Comparison of ENCODE assay signal across 15 cellular contexts in genomic region chr4:177023951-177024350, GRCh38.
DNase-seq lines count a peak whose midpoint lies in the region; ATAC-seq and TF ChIP-seq lines count a peak whose summit lies in the region.
"Had no signal": no experiment of that assay in that cellular context is flagged by ENCODE, and none has a peak within 500 bp of the region (broad histone marks: within the 10 kb centered on the region; RNA-seq: fewer than 3 reads in every experiment).

No MANE protein-coding gene starts in this region.

- H3K9me3 ChIP-seq in mammary epithelial cell (replicated peaks; ENCODE audit: insufficient read depth, low read length) (no peaks in the 10 kb centered on the region), fibroblast of lung (ENCODE audit: control insufficient read depth, insufficient read depth, low read depth, low read length) (no peaks in the 10 kb centered on the region), osteoblast (ENCODE audit: low read depth, low read length) (no peaks in the 10 kb centered on the region)

- H3K4me2 ChIP-seq in mammary epithelial cell (ENCODE audit: insufficient read depth, low read depth, low read length) (peak overlapping the region; percentile 67), fibroblast of lung (ENCODE audit: extremely low read depth, insufficient read depth, low read length) (no peak overlapping the region), osteoblast (ENCODE audit: insufficient read depth, low read length) (no peak overlapping the region)
- H3K4me2 ChIP-seq: BLaER1 treated with 17β-estradiol and CSF1 and Interleukin-3, amounts not matched to agents 10 nM and 100 nM had no signal

- H3K79me2 ChIP-seq in mammary epithelial cell (ENCODE audit: insufficient read depth, low read length) (no peaks in the 10 kb centered on the region), fibroblast of lung (ENCODE audit: control insufficient read depth, insufficient read depth, low read length) (no peaks in the 10 kb centered on the region), osteoblast (ENCODE audit: insufficient read depth, low read length) (no peaks in the 10 kb centered on the region)

- no TSS peak for BruUV-seq in mammary epithelial cell (replicated peaks; lab: Mats Ljungman, UMichigan)

- H3K4me3 ChIP-seq in mammary epithelial cell (replicated peaks in 1 of 3; ENCODE audit: insufficient read depth in 1 of 3, low read depth in 2 of 3, low read length in 3 of 3) (no peak overlapping the region), fibroblast of lung (replicated peaks in 1 of 4; ENCODE audit: control extremely low read depth in 1 of 4, insufficient read depth in 1 of 4, low read depth in 3 of 4, low read length in 4 of 4) (no peak overlapping the region), osteoblast (ENCODE audit: insufficient read depth, low read length) (no peak overlapping the region)
- H3K4me3 ChIP-seq: BLaER1 treated with 17β-estradiol and CSF1 and Interleukin-3, amounts not matched to agents 10 nM and 100 nM; GM12878 had no signal

- peak overlapping the region; percentile 14 for H3K9ac ChIP-seq in mammary epithelial cell (ENCODE audit: insufficient read depth, low read length)
- H3K9ac ChIP-seq in fibroblast of lung (ENCODE audit: insufficient read depth, low read length): no peak overlapping the region
- H3K9ac ChIP-seq: BLaER1 treated with 17β-estradiol and CSF1 and Interleukin-3, amounts not matched to agents 10 nM and 100 nM had no signal

- no peaks in the 10 kb centered on the region for H3K36me3 ChIP-seq in mammary epithelial cell (ENCODE audit: insufficient read depth, low read length)
- no peaks in the 10 kb centered on the region for H3K36me3 ChIP-seq in fibroblast of lung (ENCODE audit: control insufficient read depth, insufficient read depth, low read length)
- H3K36me3 ChIP-seq in osteoblast (ENCODE audit: insufficient read depth, low read length): no peaks in the 10 kb centered on the region
- H3K36me3 ChIP-seq: BLaER1 treated with 17β-estradiol and CSF1 and Interleukin-3, amounts not matched to agents 10 nM and 100 nM had no signal

- H3K27ac ChIP-seq in mammary epithelial cell (ENCODE audit: insufficient read depth, low read depth, low read length) (peak overlapping the region; percentile 72), fibroblast of lung (ENCODE audit: insufficient read depth, low read length) (no peak overlapping the region), osteoblast (ENCODE audit: low read depth, low read length) (no peak overlapping the region)
- H3K27ac ChIP-seq: BLaER1 treated with 17β-estradiol and CSF1 and Interleukin-3, amounts not matched to agents 10 nM and 100 nM had no signal

- H3K4me1 ChIP-seq in mammary epithelial cell (ENCODE audit: insufficient read depth, low read length) (peaks cover 6% of the 10 kb centered on the region), fibroblast of lung (ENCODE audit: control insufficient read depth, extremely low read depth, insufficient read depth, low read length) (no peaks in the 10 kb centered on the region), osteoblast (ENCODE audit: insufficient read depth, low read length) (peaks cover 5% of the 10 kb centered on the region)
- H3K4me1 ChIP-seq: BLaER1 treated with 17β-estradiol and CSF1 and Interleukin-3, amounts not matched to agents 10 nM and 100 nM had no signal

- no peak for TF ChIP-seq CTCF in mammary epithelial cell (conservative IDR thresholded peaks at IDR 0.05 in 1 of 2, IDR thresholded peaks at IDR 0.05 in 1 of 2; ENCODE audit: extremely low read depth in 1 of 2, insufficient read depth in 1 of 2, low read depth in 1 of 2, low read length in 2 of 2)
- no peak for TF ChIP-seq CTCF in fibroblast of lung (conservative IDR thresholded peaks at IDR 0.05 in 1 of 2, IDR thresholded peaks at IDR 0.05 in 1 of 2; ENCODE audit: low read depth in 1 of 2, low read length in 2 of 2)
- no peak for TF ChIP-seq CTCF in osteoblast (IDR thresholded peaks at IDR 0.05; ENCODE audit: extremely low read depth, low read depth, low read length)

- CTCF ChIA-PET in mammary epithelial cell (lab: Charles Lee; ENCODE audit: low non-redundant PET): no interaction called here

- dilution Hi-C loops in mammary epithelial cell (cut with HindIII; ENCODE audit: low sequenced_read_pairs): loop anchor here (25.0 kb wide), 1 partner anchor 237 kb away; the partner anchor contains the start of gene VEGFC

- no peak for ATAC-seq in activated CD4-positive, CD25-positive, alpha-beta regulatory T cell treated with anti-CD3 and anti-CD28 coated beads, Interleukin-2, amount 50 U/mL, for 24 hours
- ATAC-seq: GM12878 had no signal

- H3K27me3 ChIP-seq in mammary epithelial cell (ENCODE audit: insufficient read depth, low read length) (no peaks in the 10 kb centered on the region), fibroblast of lung (ENCODE audit: control insufficient read depth, insufficient read depth, low read length) (no peaks in the 10 kb centered on the region), osteoblast (ENCODE audit: insufficient read depth, low read length) (no peaks in the 10 kb centered on the region)
- H3K27me3 ChIP-seq: BLaER1 treated with 17β-estradiol and CSF1 and Interleukin-3, amounts not matched to agents 10 nM and 100 nM had no signal

- peak; percentile 1 for DNase-seq in NCI-H82 (lab: John Stamatoyannopoulos, UW)
- no peak for DNase-seq in NCI-H82 treated with DMSO at 0.1 percent for 48 hours (lab: John Stamatoyannopoulos, UW; ENCODE audit: unreplicated experiment)
- DNase-seq in mammary epithelial cell: peak; percentile 39
- DNase-seq in fibroblast of lung (ENCODE audit: low read depth in 2 of 2): no peak
- DNase-seq in osteoblast (ENCODE audit: insufficient read length, low spot score, missing footprints): no peak
- no peak for DNase-seq in NAMALWA (ENCODE audit: low spot score)
- no peak for DNase-seq in NCI-H524 treated with DMSO at 0.1 percent for 48 hours (lab: John Stamatoyannopoulos, UW)
- DNase-seq: 8988T; CD4-positive, CD25-positive, alpha-beta regulatory T cell; DMS 273 treated with DMSO at 0.1 percent for 48 hours; GOT3; H9 had no signal

- intact Hi-C loops in mammary epithelial cell (cut with micrococcal nuclease): no loop called here

- no peaks in the 10 kb centered on the region for H4K20me1 ChIP-seq in mammary epithelial cell (ENCODE audit: insufficient read depth, low read length)
- no peaks in the 10 kb centered on the region for H4K20me1 ChIP-seq in fibroblast of lung (ENCODE audit: control insufficient read depth, extremely low read depth, insufficient read depth, low read length)
- no peaks in the 10 kb centered on the region for H4K20me1 ChIP-seq in osteoblast (ENCODE audit: insufficient read depth, low read length)
- H4K20me1 ChIP-seq: BLaER1 treated with 17β-estradiol and CSF1 and Interleukin-3, amounts not matched to agents 10 nM and 100 nM had no signal

- in situ Hi-C loops in mammary epithelial cell (cut with MboI; ENCODE audit: low sequenced_read_pairs in 2 of 2): loop anchor here in 1 of 2 donors (25.0 kb wide), 1 partner anchor 237 kb away; the partner anchor contains the start of gene VEGFC

- WGBS in mammary epithelial cell (ENCODE audit: low coverage, missing lambda C conversion rate): 4% methylated on average over 3 of the region's 3 CpGs

- H2AFZ ChIP-seq in mammary epithelial cell (ENCODE audit: low read depth, low read length) (peak overlapping the region; percentile 88), fibroblast of lung (ENCODE audit: low read length) (peak overlapping the region; percentile 53), osteoblast (ENCODE audit: low read length) (peak overlapping the region; percentile 7)

Comparison
In these comparisons a context has a peak if more than half of its experiments do, and no peak if none do; other contexts are left out.
1. DNase-seq: peak in NCI-H82 (single experiment) and mammary epithelial cell (single experiment); none in NCI-H82 treated with DMSO at 0.1 percent for 48 hours (single experiment), fibroblast of lung (0 of 2), osteoblast (single experiment), NAMALWA (single experiment) and NCI-H524 treated with DMSO at 0.1 percent for 48 hours (single experiment).
2. H2AFZ ChIP-seq: peak in every context shown above with its lines; median percentile 88 in mammary epithelial cell; 53 in fibroblast of lung; 7 in osteoblast.